ENCODE assay signal across 11 cellular contexts in the genomic region with DNA sequence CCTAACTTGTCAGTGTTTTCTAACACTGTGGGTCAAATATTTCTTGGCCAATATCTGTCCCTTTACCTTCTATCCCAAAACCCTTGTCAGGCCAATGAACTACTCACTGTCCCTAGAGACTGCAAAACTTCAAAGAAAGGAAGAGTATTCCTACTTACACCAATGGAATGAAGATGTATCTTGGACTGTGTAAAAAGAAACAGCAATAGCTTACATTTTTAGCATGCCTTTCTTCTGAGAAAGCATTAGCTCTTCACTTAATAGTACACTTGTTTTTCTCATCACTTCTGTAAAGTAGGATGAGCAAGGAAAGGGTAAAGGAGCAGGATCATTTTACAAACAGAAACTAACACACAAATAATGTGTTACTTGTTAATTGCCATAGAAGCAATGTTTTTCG.
DNase-seq lines count a peak whose midpoint lies in the region; ATAC-seq lines count a peak whose summit lies in the region.
"Had no signal": no experiment of that assay in that cellular context is flagged by ENCODE, and none has a peak within 500 bp of the region (broad histone marks: within the 10 kb centered on the region; RNA-seq: fewer than 3 reads in every experiment).

No MANE protein-coding gene starts in this region.

- H3K4me1 Mint-ChIP-seq in central memory CD8-positive, alpha-beta T cell, result peaks cover 50% of the 10 kb centered on the region

- H3K36me3 ChIP-seq in mesenchymal stem cell (ENCODE audit: control insufficient read depth in 1 of 2, insufficient read depth in 2 of 2, low read depth in 1 of 2, low read length in 2 of 2), result peaks cover 4 to 34% of the 10 kb centered on the region in 2 experiments
- H3K36me3 ChIP-seq: uterus had no signal

- H3K23ac ChIP-seq in mesenchymal stem cell (ENCODE audit: low read length in 2 of 2), result no peak overlapping the region

- no peak overlapping the region for H2BK12ac ChIP-seq in mesenchymal stem cell (ENCODE audit: low read length in 2 of 2)

- H3K4me3 Mint-ChIP-seq in central memory CD8-positive, alpha-beta T cell, result no peak overlapping the region
- H3K4me3 Mint-ChIP-seq: CD4-positive, CD25-positive, alpha-beta regulatory T cell had no signal

- H3K4me1 ChIP-seq in mesenchymal stem cell (ENCODE audit: control insufficient read depth, insufficient read depth, low read depth, low read length), result peaks cover 3% of the 10 kb centered on the region
- H3K4me1 ChIP-seq: uterus had no signal

- no peak overlapping the region for H3K14ac ChIP-seq in mesenchymal stem cell (ENCODE audit: low read length in 2 of 2)

- H3K9me3 Mint-ChIP-seq in central memory CD8-positive, alpha-beta T cell, result no peaks in the 10 kb centered on the region
- H3K9me3 Mint-ChIP-seq: CD4-positive, CD25-positive, alpha-beta regulatory T cell had no signal

- ATAC-seq in central memory CD8-positive, alpha-beta T cell (replicated peaks; ENCODE audit: extremely low read depth, poor library complexity, severe bottlenecking), result no peak
- ATAC-seq in HG03175 (IDR thresholded peaks at IDR 0.05; ENCODE audit: unreplicated experiment) (no peak), HG02884 (IDR thresholded peaks at IDR 0.05; ENCODE audit: unreplicated experiment) (no peak), HG03280 (IDR thresholded peaks at IDR 0.05; ENCODE audit: unreplicated experiment) (no peak), HG03159 (IDR thresholded peaks at IDR 0.05; ENCODE audit: unreplicated experiment) (no peak)

- H3K27me3 ChIP-seq in mesenchymal stem cell (ENCODE audit: control insufficient read depth in 1 of 2, insufficient read depth in 1 of 2, low read length in 2 of 2), result no peaks in the 10 kb centered on the region
- H3K27me3 ChIP-seq: uterus had no signal

- H2BK15ac ChIP-seq in mesenchymal stem cell (ENCODE audit: low read depth, poor library complexity, severe bottlenecking), result no peak overlapping the region

- no peak overlapping the region for H4K91ac ChIP-seq in mesenchymal stem cell (ENCODE audit: low read length)

- no peak overlapping the region for H2AK5ac ChIP-seq in mesenchymal stem cell (ENCODE audit: low read length, severe bottlenecking)

- peak overlapping the region; percentile 30 for H3K27ac Mint-ChIP-seq in central memory CD8-positive, alpha-beta T cell (ENCODE audit: low read depth)

- H3K4ac ChIP-seq in mesenchymal stem cell (ENCODE audit: low read depth in 1 of 2, low read length in 2 of 2), result no peak overlapping the region

- H4K8ac ChIP-seq in mesenchymal stem cell (ENCODE audit: low read length), result no peak overlapping the region

- peaks cover 10% of the 10 kb centered on the region for H3K36me3 Mint-ChIP-seq in central memory CD8-positive, alpha-beta T cell (ENCODE audit: insufficient read depth)

- H3K4me2 ChIP-seq in mesenchymal stem cell (ENCODE audit: low read length, poor library complexity, severe bottlenecking), result no peak overlapping the region

- H2BK120ac ChIP-seq in mesenchymal stem cell (ENCODE audit: low read depth, low read length), result no peak overlapping the region

- H3K9me3 ChIP-seq in mesenchymal stem cell (ENCODE audit: control insufficient read depth, low read length), result no peaks in the 10 kb centered on the region
- H3K9me3 ChIP-seq: uterus had no signal

- H3K79me1 ChIP-seq in mesenchymal stem cell (replicated peaks; ENCODE audit: low read length, poor library complexity, severe bottlenecking), result peaks cover 5% of the 10 kb centered on the region

- peak overlapping the region; percentile 70 for H3K27ac ChIP-seq in mesenchymal stem cell (ENCODE audit: low read length, poor library complexity, severe bottlenecking)
- H3K27ac ChIP-seq: uterus had no signal

- H2AFZ ChIP-seq in mesenchymal stem cell (ENCODE audit: low read depth, low read length), result no peak overlapping the region

- no peak overlapping the region for H2BK5ac ChIP-seq in mesenchymal stem cell (ENCODE audit: low read depth, low read length, poor library complexity, severe bottlenecking)

- DNase-seq in AG08395 (ENCODE audit: low spot score) (peak; percentile 79), HT1080 (ENCODE audit: low read depth) (peak; percentile 50), mesenchymal stem cell (peak; percentile 74)
- no peak for DNase-seq in central memory CD8-positive, alpha-beta T cell (ENCODE audit: low spot score in 2 of 2)
- DNase-seq: CD4-positive, CD25-positive, alpha-beta regulatory T cell; Karpas-422; uterus had no signal

- H3K9ac ChIP-seq in mesenchymal stem cell (ENCODE audit: low read length), result peak overlapping the region; percentile 40

- no peak overlapping the region for H3K4me3 ChIP-seq in mesenchymal stem cell (ENCODE audit: insufficient read depth in 1 of 2, low read depth in 1 of 2, low read length in 2 of 2)
- H3K4me3 ChIP-seq: uterus had no signal

- WGBS in mesenchymal stem cell, result no CpG with 5 or more reads among the region's 1 CpG

- no peak overlapping the region for H3K18ac ChIP-seq in mesenchymal stem cell (ENCODE audit: low read depth in 1 of 2, low read length in 2 of 2)

- no peaks in the 10 kb centered on the region for H3K27me3 Mint-ChIP-seq in central memory CD8-positive, alpha-beta T cell
- H3K27me3 Mint-ChIP-seq: CD4-positive, CD25-positive, alpha-beta regulatory T cell had no signal

Comparison
In these comparisons a context has a peak if more than half of its experiments do, and no peak if none do; other contexts are left out.
1. DNase-seq: peak in AG08395 (single experiment), HT1080 (single experiment) and mesenchymal stem cell (single experiment); none in central memory CD8-positive, alpha-beta T cell (0 of 2).